Comparison of ENCODE assay signal across 28 cellular contexts in the genomic region with DNA sequence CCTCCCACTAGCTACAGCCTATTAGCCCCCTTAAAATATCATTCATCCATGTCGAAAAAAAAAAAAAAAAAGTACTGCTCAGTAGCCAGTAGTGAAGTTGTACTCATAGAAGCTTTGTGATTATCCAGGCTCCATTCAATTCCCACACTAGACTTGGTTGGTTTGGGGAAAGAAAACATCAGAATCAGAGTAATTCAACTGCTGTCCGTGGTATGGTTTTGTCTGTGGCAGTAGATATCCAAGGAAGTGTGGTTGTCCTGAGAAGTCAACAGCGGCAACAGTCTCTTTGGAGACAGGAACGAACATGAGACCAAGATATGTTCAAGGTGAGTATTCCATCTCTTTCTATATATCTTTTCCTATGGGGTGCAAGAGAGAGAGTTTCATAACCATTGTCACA.
"Had no signal": no experiment of that assay in that cellular context is flagged by ENCODE, and none has a peak within 500 bp of the region (broad histone marks: within the 10 kb centered on the region; RNA-seq: fewer than 3 reads in every experiment).

No MANE protein-coding gene starts in this region.

- H3K4me1 ChIP-seq: left ventricle myocardium inferior, prostate gland, stomach, testis, thyroid gland, upper lobe of left lung, vagina had no signal

- H3K36me3 ChIP-seq: left ventricle myocardium inferior, pancreas, prostate gland, stomach, thyroid gland, transverse colon, upper lobe of left lung, vagina had no signal

- H3K4me3 ChIP-seq: left ventricle myocardium inferior, lung, pancreas, prostate gland, skin epidermis, stomach, testis, thyroid gland, transverse colon, upper lobe of left lung, vagina had no signal

- H3K36me3 Mint-ChIP-seq: mesothelial cell of epicardium; naive B cell; natural killer cell treated with Interleukin-12 subunit alpha and Interleukin-12 subunit beta and Interleukin-15 and Interleukin-18, amount 100 ng/mL, for 72 hours; stimulated activated naive B cell treated with anti-CD40 and anti-IgM and Interleukin-4, amounts not matched to agents 10 μg/mL and 1 μg/mL and 100 μg/mL, for 72 hours had no signal

- H3K4me1 Mint-ChIP-seq: mesothelial cell of epicardium; naive B cell; neural crest cell; stimulated activated naive B cell treated with anti-CD40 and anti-IgM and Interleukin-4, amounts not matched to agents 10 μg/mL and 1 μg/mL and 100 μg/mL, for 72 hours had no signal

- H3K4me3 Mint-ChIP-seq: mesothelial cell of epicardium; naive B cell; natural killer cell treated with Interleukin-12 subunit alpha and Interleukin-12 subunit beta and Interleukin-15 and Interleukin-18, amount 100 ng/mL, for 72 hours; neural crest cell; stimulated activated naive B cell treated with anti-CD40 and anti-IgM and Interleukin-4, amounts not matched to agents 10 μg/mL and 1 μg/mL and 100 μg/mL, for 72 hours had no signal

- H3K27me3 ChIP-seq: pancreas, stomach, testis, thyroid gland, transverse colon, upper lobe of left lung, vagina had no signal

- DNase-seq: islet precursor cell; left ventricle myocardium inferior; mesendoderm; naive B cell; nucleus accumbens; pancreas; posterior cingulate gyrus; retina; right cardiac atrium; stimulated activated CD4-positive, alpha-beta T cell treated with anti-CD3 and anti-CD28 coated beads, Interleukin-12 subunit alpha, Interleukin-12 subunit beta, amount 100 ng/mL, for 4 hours; stimulated activated CD4-positive, alpha-beta T cell treated with anti-CD3 and anti-CD28 coated beads, Interleukin-15, amount 100 ng/mL, for 24 hours; stimulated activated CD4-positive, alpha-beta T cell treated with anti-CD3 and anti-CD28 coated beads, Interleukin-2, amount 100 ng/mL, for 24 hours; stimulated activated CD4-positive, alpha-beta T cell treated with anti-CD3 and anti-CD28 coated beads, Interleukin-4, amount 100 ng/mL, for 1 hour; stimulated activated naive B cell treated with anti-CD40 and anti-IgM and Interleukin-4, amounts not matched to agents 10 μg/mL and 1 μg/mL and 100 μg/mL, for 72 hours; stimulated activated naive CD8-positive, alpha-beta T cell treated with anti-CD3 and anti-CD28 coated beads, Interleukin-15, Interleukin-2, amounts not matched to agents 100 U/mL and 50 U/mL, for 24 hours; stomach; testis; transverse colon; upper lobe of left lung had no signal

- H3K9me3 ChIP-seq: left ventricle myocardium inferior, pancreas, prostate gland, stomach, testis, thyroid gland, transverse colon, upper lobe of left lung, vagina had no signal

- H3K27ac ChIP-seq: left ventricle myocardium inferior, pancreas, prostate gland, skin epidermis, stomach, testis, thyroid gland, transverse colon, upper lobe of left lung, vagina had no signal

- H3K27ac Mint-ChIP-seq: mesothelial cell of epicardium; naive B cell; natural killer cell treated with Interleukin-12 subunit alpha and Interleukin-12 subunit beta and Interleukin-15 and Interleukin-18, amount 100 ng/mL, for 72 hours; stimulated activated naive B cell treated with anti-CD40 and anti-IgM and Interleukin-4, amounts not matched to agents 10 μg/mL and 1 μg/mL and 100 μg/mL, for 72 hours had no signal

- ATAC-seq: natural killer cell treated with Interleukin-12 subunit alpha and Interleukin-12 subunit beta and Interleukin-15 and Interleukin-18, amount 100 ng/mL, for 72 hours; pancreas; right cardiac atrium; sciatic nerve; stimulated activated naive B cell treated with anti-CD40 and anti-IgM and Interleukin-4, amounts not matched to agents 10 μg/mL and 1 μg/mL and 100 μg/mL, for 72 hours; stimulated activated naive CD8-positive, alpha-beta T cell treated with anti-CD3 and anti-CD28 coated beads, Interleukin-15, Interleukin-2, amounts not matched to agents 100 U/mL and 50 U/mL, for 24 hours had no signal

- H3K9me3 Mint-ChIP-seq: naive B cell; neural crest cell; stimulated activated naive B cell treated with anti-CD40 and anti-IgM and Interleukin-4, amounts not matched to agents 10 μg/mL and 1 μg/mL and 100 μg/mL, for 72 hours had no signal
